Comparison of ENCODE assay signal across 34 cellular contexts in genomic region chr5:152116926-152117325, GRCh38.
"Had no signal": no experiment of that assay in that cellular context is flagged by ENCODE, and none has a peak within 500 bp of the region (broad histone marks: within the 10 kb centered on the region; RNA-seq: fewer than 3 reads in every experiment).

No MANE protein-coding gene starts in this region.

- DNase-seq: activated CD4-positive, alpha-beta T cell treated with anti-CD3 and anti-CD28 coated beads for 1 hour; activated CD4-positive, alpha-beta T cell treated with anti-CD3 and anti-CD28 coated beads, Interleukin-2, amount 10 ng/mL, durations not matched to agents 24 days and 14 days; activated CD4-positive, alpha-beta T cell treated with anti-CD3 and anti-CD28 coated beads, Interleukin-2, amount 50 U/mL, for 4 hours; activated CD4-positive, CD25-positive, alpha-beta regulatory T cell; activated CD8-positive, alpha-beta T cell treated with anti-CD3 and anti-CD28 coated beads for 36 hours; activated effector memory CD4-positive, alpha-beta T cell treated with anti-CD3 and anti-CD28 coated beads, Interleukin-2, amount 50 U/mL, for 16 hours; activated naive CD4-positive, alpha-beta T cell; activated naive CD4-positive, alpha-beta T cell treated with anti-CD3 and anti-CD28 coated beads, Interleukin-2, amount 50 U/mL, for 16 hours; activated naive CD8-positive, alpha-beta T cell treated with anti-CD3 and anti-CD28 coated beads for 36 hours; activated T-cell treated with anti-CD3 and anti-CD28 coated beads, Interleukin-2, amount 50 U/mL, for 1 hour; activated T-cell treated with anti-CD3 and anti-CD28 coated beads, Interleukin-2, amount 50 U/mL, for 72 hours; amniotic stem cell; aorta; brain microvascular endothelial cell; colonic mucosa; NCI-H1092 treated with DMSO at 0.1 percent for 48 hours; NCI-H146; NCI-H1930; NCI-H2081 treated with DMSO at 0.1 percent for 48 hours; NCI-H2171 treated with DMSO at 0.1 percent for 48 hours; NCI-H2227 treated with DMSO at 0.1 percent for 48 hours; NK-92 treated with Interleukin-12 subunit alpha and Interleukin-12 subunit beta, amount 100 ng/mL, for 24 hours; PC-3; Peyer's patch; RPMI8226; SIG-M5; SW 1271; T-helper 1 cell; T-helper 2 cell; T-helper 9 cell; WERI-Rb-1 had no signal

- H3K9me3 ChIP-seq: colonic mucosa, Peyer's patch had no signal

- H3K4me3 ChIP-seq: colonic mucosa, K562, Peyer's patch had no signal

- H3K36me3 ChIP-seq: brain microvascular endothelial cell, colonic mucosa, Peyer's patch, WERI-Rb-1 had no signal

- H3K27me3 ChIP-seq: brain microvascular endothelial cell, colonic mucosa, Peyer's patch had no signal

- H3K4me1 ChIP-seq: colonic mucosa, Peyer's patch had no signal

- ATAC-seq: activated CD8-positive, alpha-beta T cell treated with anti-CD3 and anti-CD28 coated beads for 36 hours; activated T-cell treated with anti-CD3 and anti-CD28 coated beads, Interleukin-2, amount 50 U/mL, for 72 hours; activated T-helper 17 cell treated with anti-CD3 and anti-CD28 coated beads, Interleukin-2, amount 50 U/mL, for 72 hours; K562; PC-3; Right ventricle myocardium inferior had no signal

- H3K27ac ChIP-seq: brain microvascular endothelial cell, colonic mucosa, Peyer's patch, WERI-Rb-1 had no signal
